Comparison of ENCODE assay signal across 19 cellular contexts in the genomic region with DNA sequence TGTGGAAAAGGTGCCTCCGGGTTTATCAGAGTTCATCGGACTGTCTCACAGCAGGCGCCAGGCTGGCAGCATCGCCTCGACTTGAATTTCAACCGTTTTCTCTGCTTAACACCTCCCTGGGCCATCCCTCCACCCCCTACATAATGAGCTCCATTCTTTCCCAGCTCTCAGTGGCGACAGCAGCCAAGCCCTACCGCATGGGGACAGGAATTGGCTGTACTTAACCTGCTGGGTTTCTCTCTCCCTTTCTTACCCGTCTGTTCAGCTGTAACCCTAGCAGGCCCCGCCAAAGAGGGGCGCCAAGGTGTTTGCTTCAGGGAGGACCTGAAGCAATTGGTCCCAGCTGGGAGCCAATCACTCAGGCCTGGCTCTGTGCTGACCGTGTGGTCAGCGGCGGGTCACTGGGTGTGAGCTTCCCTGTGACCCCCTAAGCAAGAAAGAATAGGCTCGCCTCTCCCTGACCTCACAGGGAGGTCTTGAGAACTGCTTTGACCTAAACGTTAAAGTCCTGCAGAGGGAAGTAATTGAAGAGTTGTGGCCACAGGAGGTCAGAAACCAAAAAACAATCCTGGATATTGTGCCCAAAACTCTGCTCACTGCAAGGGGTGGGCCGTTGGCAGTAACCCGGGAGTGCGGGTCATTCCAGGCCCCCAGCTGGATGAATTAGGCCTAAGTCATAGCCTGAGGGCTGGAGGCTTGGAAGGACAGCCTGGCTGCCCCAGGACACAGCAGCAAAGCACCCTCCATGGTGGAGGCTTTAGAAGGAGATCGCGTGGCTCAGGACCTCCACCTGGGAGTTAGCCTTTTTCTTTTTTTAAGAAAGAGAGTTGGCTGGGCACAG.
A peak's percentile ranks its signal among the peaks of the same experiment; 100 is the strongest.
DNase-seq lines count a peak whose midpoint lies in the region; ATAC-seq, FAIRE-seq and TF ChIP-seq lines count a peak whose summit lies in the region.
"Had no signal": no experiment of that assay in that cellular context is flagged by ENCODE, and none has a peak within 500 bp of the region (broad histone marks: within the 10 kb centered on the region; RNA-seq: fewer than 3 reads in every experiment).

No MANE protein-coding gene starts in this region.

- no peaks in the 10 kb centered on the region for H3F3A ChIP-seq in GM23338 (replicated peaks; ENCODE audit: low read depth)

- no peak for FAIRE-seq in pancreas (lab: Jason Lieb, UNC)
- FAIRE-seq: H54 had no signal

- no peak overlapping the region for H3K4me3 Mint-ChIP-seq in GM23338
- no peak overlapping the region for H3K4me3 Mint-ChIP-seq in activated T-helper 2 cell treated with anti-CD3 and anti-CD28 coated beads, Interferon-gamma antibody, Interleukin-2, Interleukin-4, amounts not matched to agents 10 μg/mL and 5 μg/mL and 100 μg/mL, durations not matched to agents 14 hours and 24 hours and 36 hours (ENCODE audit: low read depth)
- H3K4me3 Mint-ChIP-seq: activated T-helper 1 cell treated with anti-CD3 and anti-CD28 coated beads, Interleukin-12 subunit alpha, Interleukin-12 subunit beta, Interleukin-2, Interleukin-4 antibody, amounts not matched to agents 30 ng/mL and 10 ng/mL and 1 ng/mL, durations not matched to agents 14 hours and 24 hours and 36 hours; nephron; T-helper 17 cell had no signal

- no peaks in the 10 kb centered on the region for H3K36me3 Mint-ChIP-seq in GM23338 (ENCODE audit: low read depth)
- H3K36me3 Mint-ChIP-seq in activated T-helper 2 cell treated with anti-CD3 and anti-CD28 coated beads, Interferon-gamma antibody, Interleukin-2, Interleukin-4, amounts not matched to agents 10 μg/mL and 5 μg/mL and 100 μg/mL, durations not matched to agents 14 hours and 24 hours and 36 hours (ENCODE audit: low read depth) = no peaks in the 10 kb centered on the region

- CTCF ChIA-PET in GM10248 (lab: Yijun Ruan, JAX) = no interaction called here

- H3K79me2 ChIP-seq in GM23338 (replicated peaks; ENCODE audit: insufficient read depth) = no peaks in the 10 kb centered on the region

- H3K4me1 ChIP-seq in GM23338 (ENCODE audit: insufficient read depth) (no peaks in the 10 kb centered on the region), left ventricle myocardium inferior (peaks cover 21% of the 10 kb centered on the region), pancreas (no peaks in the 10 kb centered on the region)
- H3K4me1 ChIP-seq: adrenal gland, lower lobe of right lung had no signal

- H3K27me3 ChIP-seq in GM23338 (ENCODE audit: insufficient read depth) (no peaks in the 10 kb centered on the region), left ventricle myocardium inferior (ENCODE audit: low read depth) (peaks cover 4% of the 10 kb centered on the region), pancreas (no peaks in the 10 kb centered on the region)
- H3K27me3 ChIP-seq: adrenal gland had no signal

- H3K4me1 Mint-ChIP-seq in GM23338 = peaks cover 5% of the 10 kb centered on the region
- no peaks in the 10 kb centered on the region for H3K4me1 Mint-ChIP-seq in activated T-helper 2 cell treated with anti-CD3 and anti-CD28 coated beads, Interferon-gamma antibody, Interleukin-2, Interleukin-4, amounts not matched to agents 10 μg/mL and 5 μg/mL and 100 μg/mL, durations not matched to agents 14 hours and 24 hours and 36 hours (ENCODE audit: low read depth)

- no peaks in the 10 kb centered on the region for H3K9me2 ChIP-seq in GM23338 (ENCODE audit: insufficient read depth)

- 0 out of 4 replicates have a peak, but pooled peaks of 1 of the 2 experiments have one; percentile 16 for TF ChIP-seq CTCF in GM23338 (conservative IDR thresholded peaks at IDR 0.05; ENCODE audit: low read depth in 2 of 2)
- TF ChIP-seq CTCF in left ventricle myocardium inferior (IDR thresholded peaks at IDR 0.05; ENCODE audit: borderline replicate concordance) = no peak
- TF ChIP-seq CTCF in pancreas (IDR thresholded peaks at IDR 0.05) = no peak
- no peak for TF ChIP-seq CTCF in GM10248 (IDR thresholded peaks at IDR 0.05; ENCODE audit: control extremely low read depth, extremely low read depth, low read depth, missing control alignments)

- no peak overlapping the region for H3K27ac ChIP-seq in GM23338 (ENCODE audit: low read depth)
- peak overlapping the region; percentile 72 for H3K27ac ChIP-seq in left ventricle myocardium inferior (replicated peaks)
- H3K27ac ChIP-seq in pancreas = peak overlapping the region; percentile 35 to 76 (median 45)
- H3K27ac ChIP-seq: adrenal gland, lower lobe of right lung had no signal

- H3K36me3 ChIP-seq in GM23338 (ENCODE audit: insufficient read depth) = no peaks in the 10 kb centered on the region
- no peaks in the 10 kb centered on the region for H3K36me3 ChIP-seq in left ventricle myocardium inferior
- H3K36me3 ChIP-seq in pancreas = no peaks in the 10 kb centered on the region
- H3K36me3 ChIP-seq: adrenal gland, lower lobe of right lung had no signal

- H4K20me1 ChIP-seq in GM23338 (replicated peaks; ENCODE audit: insufficient read depth) = no peaks in the 10 kb centered on the region

- no peaks in the 10 kb centered on the region for H3K9me3 Mint-ChIP-seq in GM23338
- H3K9me3 Mint-ChIP-seq in activated T-helper 2 cell treated with anti-CD3 and anti-CD28 coated beads, Interferon-gamma antibody, Interleukin-2, Interleukin-4, amounts not matched to agents 10 μg/mL and 5 μg/mL and 100 μg/mL, durations not matched to agents 14 hours and 24 hours and 36 hours = no peaks in the 10 kb centered on the region
- H3K9me3 Mint-ChIP-seq: activated T-helper 1 cell treated with anti-CD3 and anti-CD28 coated beads, Interleukin-12 subunit alpha, Interleukin-12 subunit beta, Interleukin-2, Interleukin-4 antibody, amounts not matched to agents 30 ng/mL and 10 ng/mL and 1 ng/mL, durations not matched to agents 14 hours and 24 hours and 36 hours; nephron had no signal

- H3K4me3 ChIP-seq in GM23338 (no peak overlapping the region), left ventricle myocardium inferior (no peak overlapping the region), pancreas (peak overlapping the region in 1 of 4 donors; percentile 12)
- H3K4me3 ChIP-seq: adrenal gland, lower lobe of right lung had no signal

- intact Hi-C loops in left ventricle myocardium inferior (cut with micrococcal nuclease) (no loop called here), pancreas (cut with DNase I) (no loop called here)
- intact Hi-C loops in activated T-helper 2 cell treated with anti-CD3 and anti-CD28 coated beads, Interferon-gamma antibody, Interleukin-2, Interleukin-4, amounts not matched to agents 10 μg/mL and 5 μg/mL and 100 μg/mL, durations not matched to agents 14 hours and 24 hours and 36 hours (cut with micrococcal nuclease) = no loop called here

- 56 to 57% methylated on average over 19 to 21 of the region's 21 CpGs for WGBS in pancreas, 2 donors

- H3K27ac Mint-ChIP-seq in GM23338 = no peak overlapping the region
- H3K27ac Mint-ChIP-seq in activated T-helper 2 cell treated with anti-CD3 and anti-CD28 coated beads, Interferon-gamma antibody, Interleukin-2, Interleukin-4, amounts not matched to agents 10 μg/mL and 5 μg/mL and 100 μg/mL, durations not matched to agents 14 hours and 24 hours and 36 hours = no peak overlapping the region
- H3K27ac Mint-ChIP-seq: activated T-helper 1 cell treated with anti-CD3 and anti-CD28 coated beads, Interleukin-12 subunit alpha, Interleukin-12 subunit beta, Interleukin-2, Interleukin-4 antibody, amounts not matched to agents 30 ng/mL and 10 ng/mL and 1 ng/mL, durations not matched to agents 14 hours and 24 hours and 36 hours; T-helper 17 cell had no signal

- H3K9me3 ChIP-seq in left ventricle myocardium inferior (replicated peaks) = no peaks in the 10 kb centered on the region
- no peaks in the 10 kb centered on the region for H3K9me3 ChIP-seq in pancreas
- H3K9me3 ChIP-seq: adrenal gland, lower lobe of right lung had no signal

- POLR2A ChIA-PET in GM10248 (lab: Yijun Ruan, JAX) = no interaction called here

- H3K4me2 ChIP-seq in GM23338 = no peak overlapping the region

- peak overlapping the region; percentile 93 for H2AFZ ChIP-seq in GM23338

- DNase-seq in GM23338 (ENCODE audit: low spot score) = peak; percentile 51
- DNase-seq in astrocyte of the hippocampus (ENCODE audit: low read depth, low spot score) = peak; percentile 14
- DNase-seq in left ventricle myocardium inferior = peak; percentile 55
- DNase-seq in pancreas = peak in 1 of 6 donors; percentile 15
- no peak for DNase-seq in NCI-H2171 treated with DMSO at 0.1 percent for 48 hours (lab: John Stamatoyannopoulos, UW)
- DNase-seq in GM10248 (ENCODE audit: extremely low spot score) = no peak
- DNase-seq in activated T-helper 2 cell treated with anti-CD3 and anti-CD28 coated beads, Interferon-gamma antibody, Interleukin-2, Interleukin-4, amounts not matched to agents 10 μg/mL and 5 μg/mL and 100 μg/mL, durations not matched to agents 14 hours and 24 hours and 36 hours (ENCODE audit: low spot score) = no peak
- DNase-seq in NOMO-1 (lab: John Stamatoyannopoulos, UW; ENCODE audit: unreplicated experiment in 2 of 2) = no peak
- DNase-seq: activated CD4-positive, CD25-positive, alpha-beta regulatory T cell; activated CD8-positive, alpha-beta memory T cell treated with anti-CD3 and anti-CD28 coated beads for 24 hours; adrenal gland; GF-D8; lower lobe of right lung; NCI-H2107; stimulated activated CD4-positive, alpha-beta T cell treated with anti-CD3 and anti-CD28 coated beads, Interleukin-1b, Interleukin-23, amount 100 ng/mL, for 48 hours; T-helper 17 cell had no signal

- ATAC-seq in GM23338 = peak; percentile 93
- ATAC-seq in pancreas = peak; percentile 32 to 63 (median 45)
- ATAC-seq: lower lobe of right lung, T-helper 17 cell had no signal

- H3K27me3 Mint-ChIP-seq in GM23338 (ENCODE audit: insufficient read depth, low read depth, poor library complexity) = peaks cover 11% of the 10 kb centered on the region
- H3K27me3 Mint-ChIP-seq in activated T-helper 2 cell treated with anti-CD3 and anti-CD28 coated beads, Interferon-gamma antibody, Interleukin-2, Interleukin-4, amounts not matched to agents 10 μg/mL and 5 μg/mL and 100 μg/mL, durations not matched to agents 14 hours and 24 hours and 36 hours (ENCODE audit: low read depth) = peaks cover 9% of the 10 kb centered on the region

TF ChIP-seq in GM23338, 12 proteins besides CTCF, POLR2A, EP300 and RAD21 (continues in another document):
- TF ChIP-seq EZH2 (IDR thresholded peaks at IDR 0.05; ENCODE audit: low read depth, unreplicated experiment) (no peak), POLR2AphosphoS5 (IDR thresholded peaks at IDR 0.05; ENCODE audit: low read depth) (no peak), STAT1 (IDR thresholded peaks at IDR 0.05; ENCODE audit: unreplicated experiment) (no peak), ZNF331 (CRISPR knock-in tag; IDR thresholded peaks at IDR 0.05; ENCODE audit: low read depth) (no peak), ZNF114 (CRISPR knock-in tag; IDR thresholded peaks at IDR 0.05) (no peak), NANOG (IDR thresholded peaks at IDR 0.05; ENCODE audit: borderline replicate concordance) (no peak), EZH2phosphoT487 (IDR thresholded peaks at IDR 0.05; ENCODE audit: unreplicated experiment) (no peak)

Comparison
In these comparisons a context has a peak if more than half of its experiments do, and no peak if none do; other contexts are left out.
1. DNase-seq: peak in GM23338 (single experiment), astrocyte of the hippocampus (single experiment) and left ventricle myocardium inferior (single experiment); none in NCI-H2171 treated with DMSO at 0.1 percent for 48 hours (single experiment), GM10248 (single experiment), activated T-helper 2 cell treated with anti-CD3 and anti-CD28 coated beads, Interferon-gamma antibody, Interleukin-2, Interleukin-4, amounts not matched to agents 10 μg/mL and 5 μg/mL and 100 μg/mL, durations not matched to agents 14 hours and 24 hours and 36 hours (single experiment) and NOMO-1 (0 of 2).